In the genomic region with DNA sequence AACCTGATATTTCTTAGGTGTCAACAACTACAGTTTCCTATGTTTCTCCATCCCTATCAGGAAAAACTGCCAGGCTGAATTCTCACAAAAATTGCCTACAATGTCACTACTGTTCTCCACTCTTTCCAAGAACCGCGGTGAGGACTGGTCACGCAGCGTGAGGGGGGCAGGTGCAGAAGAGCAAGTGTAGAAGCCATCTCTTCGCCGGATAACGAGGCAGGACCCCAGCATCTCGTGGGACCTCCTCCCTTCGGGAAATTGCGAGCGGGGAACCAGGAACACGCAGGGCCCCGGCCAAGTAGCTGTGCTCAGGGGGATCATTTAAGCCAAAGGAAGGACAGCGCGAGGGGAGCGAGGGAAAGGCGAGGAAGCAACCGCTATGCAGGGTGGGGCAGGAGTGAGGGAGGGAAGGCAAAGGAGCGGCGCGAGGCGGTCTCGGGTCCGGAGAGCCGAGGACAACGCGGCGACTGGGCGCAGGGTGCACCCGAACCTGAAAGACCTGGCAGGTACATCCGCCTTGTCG, we compare ENCODE assay signal across 8 cellular contexts. TPM values are rescaled to one million over a fixed set of nuclear protein-coding genes. Genes with fewer than 3 reads are reported as not detected.
A peak's percentile ranks its signal among the peaks of the same experiment; 100 is the strongest.
DNase-seq lines count a peak whose midpoint lies in the region; ATAC-seq, FAIRE-seq and TF ChIP-seq lines count a peak whose summit lies in the region.

No MANE protein-coding gene starts in this region.

- H3K9me3 ChIP-seq in duodenal mucosa (ENCODE audit: control insufficient read depth in 1 of 2, low read length in 2 of 2) (no peaks in the 10 kb centered on the region), mucosa of descending colon (no peaks in the 10 kb centered on the region)

- peak overlapping the region; percentile 77 to 91 for H3K9ac ChIP-seq in duodenal mucosa (ENCODE audit: low read depth in 1 of 2, low read length in 2 of 2)

- intact Hi-C loops in mucosa of descending colon (cut with DNase I, micrococcal nuclease) = loop anchor here in 1 of 2 donors (10.0 kb wide), 2 partner anchors 183 to 403 kb away; a partner anchor contains a TSS

- ATAC-seq in GM18517 (IDR thresholded peaks at IDR 0.05; ENCODE audit: unreplicated experiment) (peak; percentile 24), HG03025 (IDR thresholded peaks at IDR 0.05; ENCODE audit: low FRiP score, unreplicated experiment) (peak; percentile 25), mucosa of descending colon (peak; percentile 55)

- H3K4me1 ChIP-seq in duodenal mucosa (ENCODE audit: control insufficient read depth in 1 of 2, insufficient read depth in 2 of 2, low read length in 2 of 2) (peaks cover 28 to 34% of the 10 kb centered on the region in 2 donors), mucosa of descending colon (ENCODE audit: low read depth) (peaks cover 15% of the 10 kb centered on the region)

- H3K27me3 ChIP-seq in duodenal mucosa (ENCODE audit: control insufficient read depth in 1 of 2, insufficient read depth in 2 of 2, low read length in 2 of 2) = no peaks in the 10 kb centered on the region

- peak; percentile 34 for DNase-seq in AG08396 (ENCODE audit: low spot score)
- DNase-seq in RPMI8226 = peak; percentile 33
- DNase-seq in mucosa of descending colon = peak in 2 of 3 donors; percentile 68 to 69
- no peak for DNase-seq in SIG-M5 (lab: John Stamatoyannopoulos, UW)
- DNase-seq in GM12891 (ENCODE audit: insufficient read length, low spot score) = no peak

- H3K4me3 ChIP-seq in duodenal mucosa (ENCODE audit: low read depth in 1 of 2, low read length in 2 of 2) = peak overlapping the region; percentile 88 to 95
- peak overlapping the region; percentile 71 for H3K4me3 ChIP-seq in mucosa of descending colon

- TF ChIP-seq CTCF in mucosa of descending colon (IDR thresholded peaks at IDR 0.05) = no peak

- no peak for FAIRE-seq in GM12891 (lab: Jason Lieb, UNC)

- H3K36me3 ChIP-seq in duodenal mucosa (ENCODE audit: control insufficient read depth in 1 of 2, insufficient read depth in 2 of 2, low read length in 2 of 2) (peaks cover 0 to 6% of the 10 kb centered on the region in 2 donors), mucosa of descending colon (ENCODE audit: low read depth) (no peaks in the 10 kb centered on the region)

- peak overlapping the region; percentile 80 for H3K27ac ChIP-seq in duodenal mucosa (ENCODE audit: low read depth, low read length)

- no peak for TF ChIP-seq POLR2A in GM12891 (IDR thresholded peaks at IDR 0.05; ENCODE audit: low read depth, low read length)

TF ChIP-seq in GM12891, 5 proteins besides CTCF, POLR2A, EP300 and RAD21:
- TF ChIP-seq POU2F2 (IDR thresholded peaks at IDR 0.05; ENCODE audit: low read depth, low read length) = no peak
- no peak for TF ChIP-seq POLR2AphosphoS5 (IDR thresholded peaks at IDR 0.05; ENCODE audit: low read depth, low read length)
- TF ChIP-seq PAX5 (IDR thresholded peaks at IDR 0.05; ENCODE audit: insufficient read depth, low read length, severe bottlenecking) = no peak
- no peak for TF ChIP-seq SPI1 (IDR thresholded peaks at IDR 0.05; ENCODE audit: low read depth, low read length)
- no peak for TF ChIP-seq TAF1 (IDR thresholded peaks at IDR 0.05; ENCODE audit: low read depth, low read length)

RNA-seq across cellular contexts. Expression of a gene that starts 0.6 kb away (rescaled TPM):
- 10 to 100 TPM; 46.3 to 51.5 (median 47.3) TPM for total RNA-seq in mucosa of descending colon
- polyA plus RNA-seq in GM12891 (2012; ENCODE audit: low read depth, missing spikeins) = 18.8 TPM

RNA-seq across cellular contexts. Expression of a gene that starts 42.9 kb away (rescaled TPM):
- total RNA-seq in mucosa of descending colon = 1 to 10 TPM; 1.4 to 2.3 (median 1.7) TPM
- polyA plus RNA-seq in GM12891 (2012; ENCODE audit: low read depth, missing spikeins) = not detected

Comparison
In these comparisons a context has a peak if more than half of its experiments do, and no peak if none do; other contexts are left out.
1. DNase-seq: peak in AG08396 (single experiment), RPMI8226 (single experiment) and mucosa of descending colon (2 of 3); none in SIG-M5 (single experiment) and GM12891 (single experiment).
2. Peak in every context shown above with its lines, with median percentiles within 50 percentile points of each other: ATAC-seq.